ENCODE assay signal across 18 cellular contexts in the genomic region with DNA sequence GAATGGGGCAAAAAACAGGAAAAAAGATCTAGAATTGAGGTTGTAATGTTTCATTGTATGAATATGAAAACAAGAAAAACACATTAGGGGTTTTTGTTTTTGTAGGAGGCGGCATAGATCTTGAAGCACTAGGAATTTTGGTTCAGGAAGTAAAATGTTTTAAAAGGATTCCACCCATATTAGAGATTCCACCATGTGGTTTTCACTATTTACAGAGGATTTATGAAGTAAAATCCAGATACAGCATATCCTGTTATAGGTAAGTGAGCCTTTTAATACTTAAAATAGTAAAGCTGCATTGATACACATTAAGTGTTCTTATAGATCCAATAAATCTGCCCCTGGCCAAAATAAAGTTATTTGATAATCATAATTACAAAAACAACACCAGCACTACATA.
DNase-seq lines count a peak whose midpoint lies in the region; ATAC-seq and TF ChIP-seq lines count a peak whose summit lies in the region.
"Had no signal": no experiment of that assay in that cellular context is flagged by ENCODE, and none has a peak within 500 bp of the region (broad histone marks: within the 10 kb centered on the region; RNA-seq: fewer than 3 reads in every experiment).

No MANE protein-coding gene starts in this region.

- ATAC-seq in activated T-cell treated with anti-CD3 and anti-CD28 coated beads, Interleukin-2, amount 50 U/mL, for 72 hours (replicated peaks in 1 of 2) = no peak
- no peak for ATAC-seq in stimulated activated memory B cell treated with anti-CD40 and anti-IgM and Interleukin-4, amounts not matched to agents 10 μg/mL and 1 μg/mL and 100 μg/mL, for 72 hours
- ATAC-seq: HCT116 had no signal

- H3K27ac ChIP-seq in VCaP = peak overlapping the region; percentile 56
- H3K27ac ChIP-seq: 22Rv1, Peyer's patch had no signal

- no peak for TF ChIP-seq CTCF in VCaP (conservative IDR thresholded peaks at IDR 0.05)
- no peak for TF ChIP-seq CTCF in mesothelial cell of epicardium (IDR thresholded peaks at IDR 0.05; ENCODE audit: unreplicated experiment)
- TF ChIP-seq CTCF in GM13977 (IDR thresholded peaks at IDR 0.05; ENCODE audit: extremely low read depth, insufficient read depth, missing control alignments) = no peak

- DNase-seq in activated T-cell treated with anti-CD3 and anti-CD28 coated beads, Interleukin-2, amount 50 U/mL, for 72 hours = no peak
- DNase-seq in activated T-cell treated with anti-CD3 and anti-CD28 coated beads, Interleukin-2, amount 50 U/mL, for 48 hours = no peak
- peak; percentile 6 for DNase-seq in EL
- DNase-seq in mesothelial cell of epicardium (ENCODE audit: low spot score in 2 of 2, unreplicated experiment in 2 of 2) = no peak
- no peak for DNase-seq in GM13977 (ENCODE audit: low spot score)
- DNase-seq in T-helper 2 cell = no peak
- DNase-seq: C1 segment of cervical spinal cord, MG63, NCI-H1092 treated with DMSO at 0.1 percent for 48 hours, NCI-H446, NCI-H748 treated with DMSO at 0.1 percent for 48 hours, Peyer's patch, Right ventricle myocardium superior, SK-N-SH had no signal

- peaks cover 6 to 16% of the 10 kb centered on the region in 2 donors for H3K36me3 Mint-ChIP-seq in activated T-cell treated with anti-CD3 and anti-CD28 coated beads, Interleukin-2, amount 50 U/mL, for 72 hours (ENCODE audit: insufficient read depth in 2 of 2)
- peaks cover 29% of the 10 kb centered on the region for H3K36me3 Mint-ChIP-seq in mesothelial cell of epicardium
- peaks cover 35% of the 10 kb centered on the region for H3K36me3 Mint-ChIP-seq in stimulated activated memory B cell treated with anti-CD40 and anti-IgM and Interleukin-4, amounts not matched to agents 10 μg/mL and 1 μg/mL and 100 μg/mL, for 72 hours

- peaks cover 17% of the 10 kb centered on the region for H3K4me1 Mint-ChIP-seq in activated T-cell treated with anti-CD3 and anti-CD28 coated beads, Interleukin-2, amount 50 U/mL, for 72 hours (ENCODE audit: low read depth)
- H3K4me1 Mint-ChIP-seq in mesothelial cell of epicardium = peaks cover 8% of the 10 kb centered on the region
- peaks cover 47% of the 10 kb centered on the region for H3K4me1 Mint-ChIP-seq in stimulated activated memory B cell treated with anti-CD40 and anti-IgM and Interleukin-4, amounts not matched to agents 10 μg/mL and 1 μg/mL and 100 μg/mL, for 72 hours

- no peaks in the 10 kb centered on the region for H3K9me3 Mint-ChIP-seq in activated T-cell treated with anti-CD3 and anti-CD28 coated beads, Interleukin-2, amount 50 U/mL, for 72 hours
- peaks cover 12% of the 10 kb centered on the region for H3K9me3 Mint-ChIP-seq in mesothelial cell of epicardium
- no peaks in the 10 kb centered on the region for H3K9me3 Mint-ChIP-seq in stimulated activated memory B cell treated with anti-CD40 and anti-IgM and Interleukin-4, amounts not matched to agents 10 μg/mL and 1 μg/mL and 100 μg/mL, for 72 hours

- H3K27ac Mint-ChIP-seq in activated T-cell treated with anti-CD3 and anti-CD28 coated beads, Interleukin-2, amount 50 U/mL, for 72 hours = peak overlapping the region; percentile 17
- peak overlapping the region; percentile 30 for H3K27ac Mint-ChIP-seq in mesothelial cell of epicardium
- no peak overlapping the region for H3K27ac Mint-ChIP-seq in stimulated activated memory B cell treated with anti-CD40 and anti-IgM and Interleukin-4, amounts not matched to agents 10 μg/mL and 1 μg/mL and 100 μg/mL, for 72 hours

- H3K4me3 Mint-ChIP-seq in activated T-cell treated with anti-CD3 and anti-CD28 coated beads, Interleukin-2, amount 50 U/mL, for 72 hours = no peak overlapping the region
- no peak overlapping the region for H3K4me3 Mint-ChIP-seq in mesothelial cell of epicardium
- H3K4me3 Mint-ChIP-seq in stimulated activated memory B cell treated with anti-CD40 and anti-IgM and Interleukin-4, amounts not matched to agents 10 μg/mL and 1 μg/mL and 100 μg/mL, for 72 hours = no peak overlapping the region

- in situ Hi-C loops in GM13977 (cut with MboI; ENCODE audit: low pct_unique_long_range_greater_than_20kb, low sequenced_read_pairs, unreplicated experiment) = no loop called here

- no peaks in the 10 kb centered on the region for H3K27me3 Mint-ChIP-seq in activated T-cell treated with anti-CD3 and anti-CD28 coated beads, Interleukin-2, amount 50 U/mL, for 72 hours (ENCODE audit: low read depth)
- H3K27me3 Mint-ChIP-seq in mesothelial cell of epicardium (ENCODE audit: low read depth) = no peaks in the 10 kb centered on the region
- no peaks in the 10 kb centered on the region for H3K27me3 Mint-ChIP-seq in stimulated activated memory B cell treated with anti-CD40 and anti-IgM and Interleukin-4, amounts not matched to agents 10 μg/mL and 1 μg/mL and 100 μg/mL, for 72 hours
